ENCODE assay signal across 26 cellular contexts in the genomic region with DNA sequence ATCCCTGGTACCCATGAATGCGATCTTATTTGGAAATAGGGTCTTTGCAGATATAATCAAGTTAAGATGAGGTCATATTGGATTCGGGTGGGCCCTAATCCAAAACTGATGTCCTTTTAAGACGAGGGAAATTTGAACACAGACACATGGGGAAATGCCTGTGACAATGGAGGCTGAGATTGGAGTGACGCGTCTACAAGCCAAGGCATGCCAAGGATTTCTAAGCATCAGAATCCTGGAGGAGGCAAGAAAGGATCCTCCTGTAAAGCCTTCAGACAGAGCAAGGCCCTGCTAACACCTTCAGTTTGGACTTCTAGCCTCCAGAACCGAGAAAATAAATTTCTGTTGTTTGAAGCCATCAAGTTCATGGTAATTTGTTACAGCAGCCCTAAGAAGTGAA.
"Had no signal": no experiment of that assay in that cellular context is flagged by ENCODE, and none has a peak within 500 bp of the region (broad histone marks: within the 10 kb centered on the region; RNA-seq: fewer than 3 reads in every experiment).

No MANE protein-coding gene starts in this region.

- DNase-seq: cerebellar nuclear complex; cortex of kidney; effector memory CD8-positive, alpha-beta T cell; foreskin melanocyte; glutamatergic neuron; heart right ventricle; hypothalamus; immature natural killer cell; islet precursor cell; kidney glomerular epithelial cell; left colon; left ventricle myocardium inferior; lower lobe of right lung; naive thymus-derived CD8-positive, alpha-beta T cell; nephron progenitor cell; nucleus accumbens; right cardiac atrium; spleen; stimulated activated CD4-positive, alpha-beta T cell treated with anti-CD3 and anti-CD28 coated beads, Interleukin-4, amount 100 ng/mL, for 4 hours; stimulated activated naive CD4-positive, alpha-beta T cell; stimulated activated naive CD8-positive, alpha-beta T cell treated with anti-CD3 and anti-CD28 coated beads, Interleukin-15, amount 100 ng/mL, for 72 hours; transverse colon had no signal

- H3K27ac Mint-ChIP-seq: naive thymus-derived CD8-positive, alpha-beta T cell; nephron progenitor cell; stimulated activated naive CD8-positive, alpha-beta T cell treated with anti-CD3 and anti-CD28 coated beads, Interleukin-15, amount 100 ng/mL, for 72 hours had no signal

- H3K27ac ChIP-seq: heart right ventricle, left ventricle myocardium inferior, lower lobe of right lung, prostate gland, skin epidermis, spleen, suprapubic skin, transverse colon had no signal

- ATAC-seq: effector memory CD8-positive, alpha-beta T cell; esophagus mucosa; heart right ventricle; left colon; lower lobe of right lung; naive thymus-derived CD8-positive, alpha-beta T cell; right cardiac atrium; stimulated activated naive CD8-positive, alpha-beta T cell treated with anti-CD3 and anti-CD28 coated beads, Interleukin-15, amount 100 ng/mL, for 72 hours had no signal

- H3K9me3 Mint-ChIP-seq: effector memory CD8-positive, alpha-beta T cell; immature natural killer cell; naive thymus-derived CD8-positive, alpha-beta T cell; nephron progenitor cell; stimulated activated naive CD8-positive, alpha-beta T cell treated with anti-CD3 and anti-CD28 coated beads, Interleukin-15, amount 100 ng/mL, for 72 hours had no signal

- H3K4me3 Mint-ChIP-seq: effector memory CD8-positive, alpha-beta T cell; immature natural killer cell; naive thymus-derived CD8-positive, alpha-beta T cell; nephron progenitor cell; stimulated activated naive CD8-positive, alpha-beta T cell treated with anti-CD3 and anti-CD28 coated beads, Interleukin-15, amount 100 ng/mL, for 72 hours had no signal

- H3K27me3 Mint-ChIP-seq: effector memory CD8-positive, alpha-beta T cell; naive thymus-derived CD8-positive, alpha-beta T cell; stimulated activated naive CD8-positive, alpha-beta T cell treated with anti-CD3 and anti-CD28 coated beads, Interleukin-15, amount 100 ng/mL, for 72 hours had no signal
